22 cellular contexts compared by ENCODE assay signal in the genomic region with DNA sequence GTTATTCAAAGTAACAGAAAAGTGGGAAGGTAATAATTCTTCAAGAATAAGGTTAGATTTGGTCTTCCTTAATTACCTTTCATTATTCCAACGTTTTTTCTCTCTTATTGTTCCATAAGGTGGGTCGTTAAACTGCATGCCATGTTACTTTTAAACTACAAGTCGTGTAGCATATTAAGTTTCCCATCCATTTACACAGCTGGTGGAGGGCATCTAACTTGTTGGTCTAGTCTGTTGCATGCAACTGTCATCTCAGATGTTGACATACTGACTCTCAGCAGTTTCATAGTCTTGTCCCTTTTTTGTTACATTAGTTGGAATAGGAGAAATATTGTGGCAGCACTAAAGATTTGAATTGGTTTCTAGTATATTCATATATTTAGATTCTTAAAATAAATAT. TPM values are rescaled to one million over a fixed set of nuclear protein-coding genes. Genes with fewer than 3 reads are reported as not detected.
DNase-seq lines count a peak whose midpoint lies in the region; ATAC-seq and TF ChIP-seq lines count a peak whose summit lies in the region.
"Had no signal": no experiment of that assay in that cellular context is flagged by ENCODE, and none has a peak within 500 bp of the region (broad histone marks: within the 10 kb centered on the region; RNA-seq: fewer than 3 reads in every experiment).

No MANE protein-coding gene starts in this region.

- no peaks in the 10 kb centered on the region for H3K9me3 ChIP-seq in right lobe of liver
- H3K9me3 ChIP-seq: BE2C, Peyer's patch had no signal

- DNase-seq in Calu3 (no peak), HFFc6 (no peak), natural killer cell (no peak), right lobe of liver (no peak)
- DNase-seq in activated naive CD4-positive, alpha-beta T cell treated with anti-CD3 and anti-CD28 coated beads for 36 hours = no peak
- DNase-seq: BE2C; CD8-positive, alpha-beta memory T cell; DMS153; Karpas-422; NCI-H1092 treated with DMSO at 0.1 percent for 48 hours; NCI-H1436; NCI-H187; NCI-H2081 treated with DMSO at 0.1 percent for 48 hours; NCI-H526; Peyer's patch; SHP77 treated with DMSO at 0.1 percent for 48 hours; T-helper 1 cell had no signal

- intact Hi-C loops in Calu3 (cut with micrococcal nuclease; ENCODE audit: unreplicated experiment) = no loop called here
- intact Hi-C loops in natural killer cell (cut with micrococcal nuclease) = no loop called here
- intact Hi-C loops in activated naive CD4-positive, alpha-beta T cell treated with anti-CD3 and anti-CD28 coated beads for 36 hours (cut with micrococcal nuclease) = no loop called here
- intact Hi-C loops in right lobe of liver (cut with DNase I) = no loop called here

- peaks cover 0 to 82% (median 41%) of the 10 kb centered on the region in 4 donors for H3K36me3 ChIP-seq in right lobe of liver

- H3K27ac Mint-ChIP-seq in Calu3 (ENCODE audit: unreplicated experiment) (peak overlapping the region; percentile 76), HFFc6 (peak overlapping the region; percentile 24; the same call in 1 of the 2 replicates), natural killer cell (peak overlapping the region; percentile 50 to 59)
- H3K27ac Mint-ChIP-seq in activated T-helper 17 cell treated with anti-CD3 and anti-CD28 coated beads, Interleukin-2, amount 50 U/mL, for 72 hours = peak overlapping the region; percentile 3
- no peak overlapping the region for H3K27ac Mint-ChIP-seq in activated naive CD4-positive, alpha-beta T cell treated with anti-CD3 and anti-CD28 coated beads for 36 hours
- H3K27ac Mint-ChIP-seq: CD14-positive monocyte had no signal

- no peaks in the 10 kb centered on the region for H3K27me3 ChIP-seq in right lobe of liver
- H3K27me3 ChIP-seq: BE2C, Peyer's patch had no signal

- TF ChIP-seq CTCF in Calu3 (IDR thresholded peaks at IDR 0.05; ENCODE audit: unreplicated experiment) = no peak
- no peak for TF ChIP-seq CTCF in HFFc6 (IDR thresholded peaks at IDR 0.05)
- no peak for TF ChIP-seq CTCF in natural killer cell (IDR thresholded peaks at IDR 0.05)
- no peak for TF ChIP-seq CTCF in right lobe of liver (IDR thresholded peaks at IDR 0.05)

- H3K9me3 Mint-ChIP-seq in Calu3 (ENCODE audit: low read depth, unreplicated experiment) (no peaks in the 10 kb centered on the region), HFFc6 (no peaks in the 10 kb centered on the region), natural killer cell (no peaks in the 10 kb centered on the region)
- H3K9me3 Mint-ChIP-seq in activated T-helper 17 cell treated with anti-CD3 and anti-CD28 coated beads, Interleukin-2, amount 50 U/mL, for 72 hours = no peaks in the 10 kb centered on the region
- no peaks in the 10 kb centered on the region for H3K9me3 Mint-ChIP-seq in activated naive CD4-positive, alpha-beta T cell treated with anti-CD3 and anti-CD28 coated beads for 36 hours
- H3K9me3 Mint-ChIP-seq: CD14-positive monocyte; CD8-positive, alpha-beta memory T cell had no signal

- BruUV-seq in Calu3 (replicated peaks; lab: Mats Ljungman, UMichigan) = no TSS peak

- 74% methylated on average over 3 of the region's 3 CpGs for WGBS in right lobe of liver (ENCODE audit: insufficient coverage, low coverage, low lambda C conversion rate, missing lambda C conversion rate)

- H3K4me1 ChIP-seq in right lobe of liver = peaks cover 0 to 11% (median 5%) of the 10 kb centered on the region in 4 donors
- H3K4me1 ChIP-seq: BE2C, Peyer's patch had no signal

- peaks cover 33% of the 10 kb centered on the region for H3K4me1 Mint-ChIP-seq in Calu3 (ENCODE audit: low read depth, unreplicated experiment)
- peaks cover 13% of the 10 kb centered on the region for H3K4me1 Mint-ChIP-seq in HFFc6 (ENCODE audit: low read depth)
- peaks cover 2% of the 10 kb centered on the region for H3K4me1 Mint-ChIP-seq in activated T-helper 17 cell treated with anti-CD3 and anti-CD28 coated beads, Interleukin-2, amount 50 U/mL, for 72 hours
- H3K4me1 Mint-ChIP-seq in natural killer cell = peaks cover 0 to 10% of the 10 kb centered on the region in 2 donors
- peaks cover 8% of the 10 kb centered on the region for H3K4me1 Mint-ChIP-seq in activated naive CD4-positive, alpha-beta T cell treated with anti-CD3 and anti-CD28 coated beads for 36 hours (ENCODE audit: low read depth)
- H3K4me1 Mint-ChIP-seq: CD14-positive monocyte had no signal

- H3K4me3 ChIP-seq in right lobe of liver = no peak overlapping the region
- H3K4me3 ChIP-seq: Peyer's patch had no signal

- no peak overlapping the region for H3K4me3 Mint-ChIP-seq in Calu3 (ENCODE audit: low read depth, unreplicated experiment)
- no peak overlapping the region for H3K4me3 Mint-ChIP-seq in HFFc6
- no peak overlapping the region for H3K4me3 Mint-ChIP-seq in activated T-helper 17 cell treated with anti-CD3 and anti-CD28 coated beads, Interleukin-2, amount 50 U/mL, for 72 hours
- no peak overlapping the region for H3K4me3 Mint-ChIP-seq in natural killer cell
- H3K4me3 Mint-ChIP-seq in activated naive CD4-positive, alpha-beta T cell treated with anti-CD3 and anti-CD28 coated beads for 36 hours = no peak overlapping the region
- H3K4me3 Mint-ChIP-seq: CD14-positive monocyte; CD8-positive, alpha-beta memory T cell had no signal

- no peak overlapping the region for H3K27ac ChIP-seq in right lobe of liver
- H3K27ac ChIP-seq: Peyer's patch had no signal

- no peak for ATAC-seq in activated T-helper 17 cell treated with anti-CD3 and anti-CD28 coated beads, Interleukin-2, amount 50 U/mL, for 72 hours (replicated peaks)
- no peak for ATAC-seq in natural killer cell
- no peak for ATAC-seq in GM19467 (IDR thresholded peaks at IDR 0.05; ENCODE audit: unreplicated experiment)
- no peak for ATAC-seq in right lobe of liver
- ATAC-seq: HCT116 had no signal

- H3K36me3 Mint-ChIP-seq in Calu3 (ENCODE audit: insufficient read depth, unreplicated experiment) = peaks cover 96% of the 10 kb centered on the region
- H3K36me3 Mint-ChIP-seq in HFFc6 (ENCODE audit: low read depth) = peaks cover 58% of the 10 kb centered on the region
- peaks cover 97% of the 10 kb centered on the region for H3K36me3 Mint-ChIP-seq in activated T-helper 17 cell treated with anti-CD3 and anti-CD28 coated beads, Interleukin-2, amount 50 U/mL, for 72 hours (ENCODE audit: low read depth)
- H3K36me3 Mint-ChIP-seq in natural killer cell = peaks cover 52% of the 10 kb centered on the region
- H3K36me3 Mint-ChIP-seq in activated naive CD4-positive, alpha-beta T cell treated with anti-CD3 and anti-CD28 coated beads for 36 hours (ENCODE audit: low read depth) = peaks cover 33% of the 10 kb centered on the region

- TF ChIP-seq POLR2A in right lobe of liver (IDR thresholded peaks at IDR 0.05) = no peak

- H3K27me3 Mint-ChIP-seq in Calu3 (ENCODE audit: unreplicated experiment) = no peaks in the 10 kb centered on the region
- peaks cover 6% of the 10 kb centered on the region; the same call in 1 of the 2 replicates for H3K27me3 Mint-ChIP-seq in HFFc6 (ENCODE audit: insufficient read depth)
- no peaks in the 10 kb centered on the region for H3K27me3 Mint-ChIP-seq in activated T-helper 17 cell treated with anti-CD3 and anti-CD28 coated beads, Interleukin-2, amount 50 U/mL, for 72 hours
- H3K27me3 Mint-ChIP-seq in natural killer cell (ENCODE audit: low read depth in 2 of 2) = no peaks in the 10 kb centered on the region
- no peaks in the 10 kb centered on the region for H3K27me3 Mint-ChIP-seq in activated naive CD4-positive, alpha-beta T cell treated with anti-CD3 and anti-CD28 coated beads for 36 hours (ENCODE audit: low read depth)
- H3K27me3 Mint-ChIP-seq: CD8-positive, alpha-beta memory T cell had no signal

- CTCF ChIA-PET in Calu3 (lab: Charles Lee) = interaction anchor here (0.7 kb wide), 1 partner anchor 58 kb away, joined by 3 read pairs; no protein-coding TSS in a partner anchor
- CTCF ChIA-PET in activated naive CD4-positive, alpha-beta T cell treated with anti-CD3 and anti-CD28 coated beads for 36 hours (lab: Charles Lee) = interaction anchor here (0.7 kb wide), 1 partner anchor 116 kb away, joined by 3 read pairs; no protein-coding TSS in a partner anchor

RNA-seq across cellular contexts. Expression of gene BMP8A, which starts 54.6 kb away (rescaled TPM):
- total RNA-seq in Calu3 (2022) (0.24 and 0.40 TPM in 2 replicates), natural killer cell (1 to 10 TPM in 1 of 3 donors, under 1 TPM in 2; 0.29 to 1.6 (median 0.40) TPM), right lobe of liver (under 1 TPM in 2 of 6 experiments, not detected in 4; 0.18 to 0.80 TPM)
- not detected for total RNA-seq in HFFc6 (2021; fragmentation: NEBNext Ultra II Directional; extraction: Animal tissue kit (Norgen Biotek cat#: 25700))
- total RNA-seq in activated T-helper 17 cell treated with anti-CD3 and anti-CD28 coated beads, Interleukin-2, amount 50 U/mL, for 72 hours = under 1 TPM in 1 of 2 donors, not detected in 1; 0.30 TPM
- not detected for total RNA-seq in activated naive CD4-positive, alpha-beta T cell treated with anti-CD3 and anti-CD28 coated beads for 36 hours
- total RNA-seq: H4 had no signal
